ENCODE assay signal across 23 cellular contexts in genomic region chr11:10386861-10387208, GRCh38.
A peak's percentile ranks its signal among the peaks of the same experiment; 100 is the strongest.
DNase-seq lines count a peak whose midpoint lies in the region; ATAC-seq and TF ChIP-seq lines count a peak whose summit lies in the region.
"Had no signal": no experiment of that assay in that cellular context is flagged by ENCODE, and none has a peak within 500 bp of the region (broad histone marks: within the 10 kb centered on the region; RNA-seq: fewer than 3 reads in every experiment).

No MANE protein-coding gene starts in this region.

- peak in 1 of 4 donors; percentile 4 for ATAC-seq in psoas muscle
- no peak for ATAC-seq in upper lobe of right lung
- ATAC-seq in HG02970 (IDR thresholded peaks at IDR 0.05; ENCODE audit: low FRiP score, unreplicated experiment), result no peak
- ATAC-seq in GM21515 (IDR thresholded peaks at IDR 0.05; ENCODE audit: unreplicated experiment), result no peak
- no peak for ATAC-seq in HG02642 (IDR thresholded peaks at IDR 0.05; ENCODE audit: poor library complexity, unreplicated experiment)

- intact Hi-C loops in psoas muscle (cut with DNase I), result no loop called here
- intact Hi-C loops in upper lobe of right lung (cut with DNase I), result no loop called here

- H3K4me3 ChIP-seq in hepatocyte (no peak overlapping the region), psoas muscle (no peak overlapping the region), upper lobe of right lung (no peak overlapping the region)
- H3K4me3 ChIP-seq: colonic mucosa, smooth muscle cell had no signal

- H3K4me1 ChIP-seq in hepatocyte (ENCODE audit: insufficient read depth) (peaks cover 20% of the 10 kb centered on the region), psoas muscle (peaks cover 11% of the 10 kb centered on the region), upper lobe of right lung (peaks cover 14% of the 10 kb centered on the region)
- H3K4me1 ChIP-seq: colonic mucosa had no signal

- DNase-seq in hepatocyte (ENCODE audit: low spot score) (no peak), psoas muscle (no peak), upper lobe of right lung (no peak)
- DNase-seq: activated CD4-positive, alpha-beta T cell treated with anti-CD3 and anti-CD28 coated beads, Interleukin-2, amount 10 ng/mL, durations not matched to agents 24 days and 14 days; activated naive CD8-positive, alpha-beta T cell treated with anti-CD3 and anti-CD28 coated beads, Interleukin-2, amount 10 ng/mL, durations not matched to agents 7 days and 5 days; CD4-positive, alpha-beta memory T cell; DMS53; hypothalamus; NCI-H1092 treated with DMSO at 0.1 percent for 48 hours; NCI-H2029 treated with DMSO at 0.1 percent for 48 hours; NCI-H345; NCI-H82; OCI-M1; posterior cingulate gyrus; SIG-M5; stimulated activated CD4-positive, alpha-beta T cell treated with anti-CD3 and anti-CD28 coated beads, Interleukin-4, amount 100 ng/mL, for 24 hours had no signal

- no peaks in the 10 kb centered on the region for H3K79me2 ChIP-seq in hepatocyte

- no peaks in the 10 kb centered on the region for H4K20me1 ChIP-seq in hepatocyte (ENCODE audit: insufficient read depth, poor library complexity, severe bottlenecking)

- no peaks in the 10 kb centered on the region for H3K9me2 ChIP-seq in hepatocyte (replicated peaks; ENCODE audit: insufficient read depth)

- H3K27ac ChIP-seq in VCaP (peak overlapping the region; percentile 82), hepatocyte (peak overlapping the region; percentile 80), psoas muscle (peak overlapping the region; percentile 46), upper lobe of right lung (peak overlapping the region; percentile 77)
- H3K27ac ChIP-seq: brain microvascular endothelial cell had no signal

- H3K36me3 ChIP-seq in hepatocyte (replicated peaks; ENCODE audit: insufficient read depth, low read depth), result no peaks in the 10 kb centered on the region
- no peaks in the 10 kb centered on the region for H3K36me3 ChIP-seq in psoas muscle (ENCODE audit: insufficient read depth in 1 of 2, low read depth in 1 of 2)
- no peaks in the 10 kb centered on the region for H3K36me3 ChIP-seq in upper lobe of right lung
- H3K36me3 ChIP-seq: brain microvascular endothelial cell, colonic mucosa had no signal

- H3K9me3 ChIP-seq in hepatocyte (ENCODE audit: low read depth) (no peaks in the 10 kb centered on the region), psoas muscle (no peaks in the 10 kb centered on the region), upper lobe of right lung (no peaks in the 10 kb centered on the region)
- H3K9me3 ChIP-seq: colonic mucosa had no signal

- H2AFZ ChIP-seq in hepatocyte, result no peak overlapping the region

- H3K27me3 ChIP-seq in hepatocyte, result no peaks in the 10 kb centered on the region
- H3K27me3 ChIP-seq in psoas muscle (ENCODE audit: insufficient read depth in 3 of 3, low read length in 2 of 3), result no peaks in the 10 kb centered on the region
- no peaks in the 10 kb centered on the region for H3K27me3 ChIP-seq in upper lobe of right lung
- H3K27me3 ChIP-seq: brain microvascular endothelial cell, colonic mucosa had no signal

- H3K4me2 ChIP-seq in hepatocyte, result no peak overlapping the region
- H3K4me2 ChIP-seq: smooth muscle cell had no signal

- TF ChIP-seq CTCF in VCaP (conservative IDR thresholded peaks at IDR 0.05) (no peak), hepatocyte (IDR thresholded peaks at IDR 0.05; ENCODE audit: poor library complexity) (no peak), psoas muscle (IDR thresholded peaks at IDR 0.05) (no peak), upper lobe of right lung (IDR thresholded peaks at IDR 0.05) (no peak)

- 84% methylated on average over 6 of the region's 6 CpGs for WGBS in hepatocyte (ENCODE audit: low lambda C conversion rate, missing lambda C conversion rate)
- WGBS in psoas muscle, 3 donors, result 59 to 70% (median 63%) methylated on average over 6 of the region's 6 CpGs
